Comparison of ENCODE assay signal across 1 cellular context in the genomic region with DNA sequence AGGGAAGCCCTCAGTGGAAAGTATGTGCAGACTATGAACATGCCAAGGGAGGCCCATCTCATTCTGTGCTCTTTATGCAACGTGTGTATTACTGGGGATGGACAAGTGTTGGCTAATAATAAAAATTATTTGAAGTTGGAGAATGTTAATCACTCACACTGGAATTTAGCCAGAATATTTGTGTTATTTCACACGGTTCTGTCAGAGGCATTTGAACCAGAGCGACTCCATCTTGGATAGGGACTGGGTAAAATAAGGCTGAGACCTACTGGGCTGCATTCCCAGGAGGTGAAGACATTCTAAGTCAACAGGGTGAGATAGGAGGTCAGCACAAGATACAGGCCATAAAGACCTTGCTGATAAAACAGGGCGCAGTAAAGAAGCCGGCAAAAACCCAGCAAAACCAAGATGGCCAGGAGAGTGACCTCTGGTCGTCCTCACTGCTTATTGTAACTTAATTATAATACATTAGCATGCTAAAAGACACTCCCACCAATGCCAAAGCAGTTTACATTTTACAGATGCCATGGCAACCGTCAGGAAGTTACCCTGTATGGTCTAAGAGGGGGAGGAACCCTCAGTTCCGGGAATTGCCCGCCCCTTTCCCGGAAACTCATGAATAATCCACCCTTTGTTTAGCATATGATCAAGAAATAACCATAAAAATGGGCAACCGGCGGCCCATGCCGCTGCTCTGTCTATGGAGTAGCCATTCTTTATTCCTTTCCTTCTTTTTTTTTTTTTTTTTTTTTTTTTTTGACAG.
TF ChIP-seq lines count a peak whose summit lies in the region.

No MANE protein-coding gene starts in this region.

TF ChIP-seq in K562, 482 proteins besides CTCF, POLR2A, EP300 and RAD21 (continued from another document and continues in another):
- TF ChIP-seq, protein P1, sequence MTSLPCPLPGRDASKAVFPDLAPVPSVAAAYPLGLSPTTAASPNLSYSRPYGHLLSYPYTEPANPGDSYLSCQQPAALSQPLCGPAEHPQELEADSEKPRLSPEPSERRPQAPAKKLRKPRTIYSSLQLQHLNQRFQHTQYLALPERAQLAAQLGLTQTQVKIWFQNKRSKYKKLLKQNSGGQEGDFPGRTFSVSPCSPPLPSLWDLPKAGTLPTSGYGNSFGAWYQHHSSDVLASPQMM (CRISPR knock-in tag; IDR thresholded peaks at IDR 0.05): peak; percentile 84; the same call in 1 of the 2 replicates
- TF ChIP-seq POLR2B (IDR thresholded peaks at IDR 0.05; ENCODE audit: low read depth, partially characterized antibody): no peak
- no peak for TF ChIP-seq FOXA1 (IDR thresholded peaks at IDR 0.05; ENCODE audit: borderline replicate concordance)
- TF ChIP-seq TFAM (CRISPR knock-in tag; conservative IDR thresholded peaks at IDR 0.05): no peak
- TF ChIP-seq, protein P2, sequence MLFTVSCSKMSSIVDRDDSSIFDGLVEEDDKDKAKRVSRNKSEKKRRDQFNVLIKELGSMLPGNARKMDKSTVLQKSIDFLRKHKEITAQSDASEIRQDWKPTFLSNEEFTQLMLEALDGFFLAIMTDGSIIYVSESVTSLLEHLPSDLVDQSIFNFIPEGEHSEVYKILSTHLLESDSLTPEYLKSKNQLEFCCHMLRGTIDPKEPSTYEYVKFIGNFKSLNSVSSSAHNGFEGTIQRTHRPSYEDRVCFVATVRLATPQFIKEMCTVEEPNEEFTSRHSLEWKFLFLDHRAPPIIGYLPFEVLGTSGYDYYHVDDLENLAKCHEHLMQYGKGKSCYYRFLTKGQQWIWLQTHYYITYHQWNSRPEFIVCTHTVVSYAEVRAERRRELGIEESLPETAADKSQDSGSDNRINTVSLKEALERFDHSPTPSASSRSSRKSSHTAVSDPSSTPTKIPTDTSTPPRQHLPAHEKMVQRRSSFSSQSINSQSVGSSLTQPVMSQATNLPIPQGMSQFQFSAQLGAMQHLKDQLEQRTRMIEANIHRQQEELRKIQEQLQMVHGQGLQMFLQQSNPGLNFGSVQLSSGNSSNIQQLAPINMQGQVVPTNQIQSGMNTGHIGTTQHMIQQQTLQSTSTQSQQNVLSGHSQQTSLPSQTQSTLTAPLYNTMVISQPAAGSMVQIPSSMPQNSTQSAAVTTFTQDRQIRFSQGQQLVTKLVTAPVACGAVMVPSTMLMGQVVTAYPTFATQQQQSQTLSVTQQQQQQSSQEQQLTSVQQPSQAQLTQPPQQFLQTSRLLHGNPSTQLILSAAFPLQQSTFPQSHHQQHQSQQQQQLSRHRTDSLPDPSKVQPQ (CRISPR knock-in tag; IDR thresholded peaks at IDR 0.05; ENCODE audit: borderline replicate concordance): peak; percentile 97
- no peak for TF ChIP-seq MYNN (IDR thresholded peaks at IDR 0.05)
- TF ChIP-seq MYNN (CRISPR knock-in tag; IDR thresholded peaks at IDR 0.05): no peak
- TF ChIP-seq, protein P3, sequence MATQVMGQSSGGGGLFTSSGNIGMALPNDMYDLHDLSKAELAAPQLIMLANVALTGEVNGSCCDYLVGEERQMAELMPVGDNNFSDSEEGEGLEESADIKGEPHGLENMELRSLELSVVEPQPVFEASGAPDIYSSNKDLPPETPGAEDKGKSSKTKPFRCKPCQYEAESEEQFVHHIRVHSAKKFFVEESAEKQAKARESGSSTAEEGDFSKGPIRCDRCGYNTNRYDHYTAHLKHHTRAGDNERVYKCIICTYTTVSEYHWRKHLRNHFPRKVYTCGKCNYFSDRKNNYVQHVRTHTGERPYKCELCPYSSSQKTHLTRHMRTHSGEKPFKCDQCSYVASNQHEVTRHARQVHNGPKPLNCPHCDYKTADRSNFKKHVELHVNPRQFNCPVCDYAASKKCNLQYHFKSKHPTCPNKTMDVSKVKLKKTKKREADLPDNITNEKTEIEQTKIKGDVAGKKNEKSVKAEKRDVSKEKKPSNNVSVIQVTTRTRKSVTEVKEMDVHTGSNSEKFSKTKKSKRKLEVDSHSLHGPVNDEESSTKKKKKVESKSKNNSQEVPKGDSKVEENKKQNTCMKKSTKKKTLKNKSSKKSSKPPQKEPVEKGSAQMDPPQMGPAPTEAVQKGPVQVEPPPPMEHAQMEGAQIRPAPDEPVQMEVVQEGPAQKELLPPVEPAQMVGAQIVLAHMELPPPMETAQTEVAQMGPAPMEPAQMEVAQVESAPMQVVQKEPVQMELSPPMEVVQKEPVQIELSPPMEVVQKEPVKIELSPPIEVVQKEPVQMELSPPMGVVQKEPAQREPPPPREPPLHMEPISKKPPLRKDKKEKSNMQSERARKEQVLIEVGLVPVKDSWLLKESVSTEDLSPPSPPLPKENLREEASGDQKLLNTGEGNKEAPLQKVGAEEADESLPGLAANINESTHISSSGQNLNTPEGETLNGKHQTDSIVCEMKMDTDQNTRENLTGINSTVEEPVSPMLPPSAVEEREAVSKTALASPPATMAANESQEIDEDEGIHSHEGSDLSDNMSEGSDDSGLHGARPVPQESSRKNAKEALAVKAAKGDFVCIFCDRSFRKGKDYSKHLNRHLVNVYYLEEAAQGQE (CRISPR knock-in tag; IDR thresholded peaks at IDR 0.05; ENCODE audit: low read depth): peak; percentile 91
- TF ChIP-seq ZSCAN32 (CRISPR knock-in tag; IDR thresholded peaks at IDR 0.05): peak; percentile 97
- no peak for TF ChIP-seq JUN (IDR thresholded peaks at IDR 0.05; ENCODE audit: borderline replicate concordance, low read depth, low read length)
- TF ChIP-seq JUN (CRISPR knock-in tag; IDR thresholded peaks at IDR 0.05; ENCODE audit: borderline replicate concordance): no peak
- TF ChIP-seq ESRRB (CRISPR knock-in tag; IDR thresholded peaks at IDR 0.05; ENCODE audit: borderline replicate concordance): peak; percentile 97
- TF ChIP-seq, protein P4, sequence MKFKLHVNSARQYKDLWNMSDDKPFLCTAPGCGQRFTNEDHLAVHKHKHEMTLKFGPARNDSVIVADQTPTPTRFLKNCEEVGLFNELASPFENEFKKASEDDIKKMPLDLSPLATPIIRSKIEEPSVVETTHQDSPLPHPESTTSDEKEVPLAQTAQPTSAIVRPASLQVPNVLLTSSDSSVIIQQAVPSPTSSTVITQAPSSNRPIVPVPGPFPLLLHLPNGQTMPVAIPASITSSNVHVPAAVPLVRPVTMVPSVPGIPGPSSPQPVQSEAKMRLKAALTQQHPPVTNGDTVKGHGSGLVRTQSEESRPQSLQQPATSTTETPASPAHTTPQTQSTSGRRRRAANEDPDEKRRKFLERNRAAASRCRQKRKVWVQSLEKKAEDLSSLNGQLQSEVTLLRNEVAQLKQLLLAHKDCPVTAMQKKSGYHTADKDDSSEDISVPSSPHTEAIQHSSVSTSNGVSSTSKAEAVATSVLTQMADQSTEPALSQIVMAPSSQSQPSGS (CRISPR knock-in tag; IDR thresholded peaks at IDR 0.05): no peak
- TF ChIP-seq ZNF76 (CRISPR knock-in tag; IDR thresholded peaks at IDR 0.05; ENCODE audit: borderline replicate concordance): peak; percentile 99
- peak; percentile 92 for TF ChIP-seq ZKSCAN3 (CRISPR knock-in tag; IDR thresholded peaks at IDR 0.05)
- TF ChIP-seq NFIC (IDR thresholded peaks at IDR 0.05): no peak
- no peak for TF ChIP-seq MED1 (CRISPR knock-in tag; IDR thresholded peaks at IDR 0.05; ENCODE audit: borderline replicate concordance)
- TF ChIP-seq NFATC3 (IDR thresholded peaks at IDR 0.05): no peak
- peak; percentile 100 for TF ChIP-seq NR4A1 (CRISPR knock-in tag; IDR thresholded peaks at IDR 0.05)
- peak; percentile 100 for TF ChIP-seq NR4A1 (tag; IDR thresholded peaks at IDR 0.05)
- TF ChIP-seq OTX1 (CRISPR knock-in tag; IDR thresholded peaks at IDR 0.05): peak; percentile 100
- TF ChIP-seq, protein P5, sequence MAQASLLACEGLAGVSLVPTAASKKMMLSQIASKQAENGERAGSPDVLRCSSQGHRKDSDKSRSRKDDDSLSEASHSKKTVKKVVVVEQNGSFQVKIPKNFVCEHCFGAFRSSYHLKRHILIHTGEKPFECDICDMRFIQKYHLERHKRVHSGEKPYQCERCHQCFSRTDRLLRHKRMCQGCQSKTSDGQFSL (CRISPR knock-in tag; IDR thresholded peaks at IDR 0.05): no peak
- TF ChIP-seq, protein P5 (tag; IDR thresholded peaks at IDR 0.05): peak in 1 of 2 experiments; percentile 100; a peak in 2 of 4 replicates
- peak; percentile 100 for TF ChIP-seq DDX20 (tag; IDR thresholded peaks at IDR 0.05; ENCODE audit: low read depth)
- peak; percentile 68 for TF ChIP-seq SNIP1 (IDR thresholded peaks at IDR 0.05; ENCODE audit: low read depth)
- TF ChIP-seq, protein P6, sequence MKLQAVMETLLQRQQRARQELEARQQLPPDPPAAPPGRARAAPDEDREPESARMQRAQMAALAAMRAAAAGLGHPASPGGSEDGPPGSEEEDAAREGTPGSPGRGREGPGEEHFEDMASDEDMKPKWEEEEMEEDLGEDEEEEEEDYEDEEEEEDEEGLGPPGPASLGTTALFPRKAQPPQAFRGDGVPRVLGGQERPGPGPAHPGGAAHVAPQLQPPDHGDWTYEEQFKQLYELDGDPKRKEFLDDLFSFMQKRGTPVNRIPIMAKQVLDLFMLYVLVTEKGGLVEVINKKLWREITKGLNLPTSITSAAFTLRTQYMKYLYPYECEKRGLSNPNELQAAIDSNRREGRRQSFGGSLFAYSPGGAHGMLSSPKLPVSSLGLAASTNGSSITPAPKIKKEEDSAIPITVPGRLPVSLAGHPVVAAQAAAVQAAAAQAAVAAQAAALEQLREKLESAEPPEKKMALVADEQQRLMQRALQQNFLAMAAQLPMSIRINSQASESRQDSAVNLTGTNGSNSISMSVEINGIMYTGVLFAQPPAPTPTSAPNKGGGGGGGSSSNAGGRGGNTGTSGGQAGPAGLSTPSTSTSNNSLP (IDR thresholded peaks at IDR 0.05; ENCODE audit: borderline replicate concordance, low read depth, low read length): no peak
- TF ChIP-seq TBP (optimal IDR thresholded peaks at IDR 0.05; ENCODE audit: low read depth, low read length): no peak
- TF ChIP-seq BACH1 (tag; IDR thresholded peaks at IDR 0.05): peak; percentile 100
- no peak for TF ChIP-seq EWSR1 (IDR thresholded peaks at IDR 0.05; ENCODE audit: borderline replicate concordance, low read depth, partially characterized antibody)
- no peak for TF ChIP-seq BRF1 (IDR thresholded peaks at IDR 0.05; ENCODE audit: borderline replicate concordance, extremely low read depth, insufficient read length)
- TF ChIP-seq ZKSCAN8 (CRISPR knock-in tag; IDR thresholded peaks at IDR 0.05): peak; percentile 99
- TF ChIP-seq SAFB2 (IDR thresholded peaks at IDR 0.05; ENCODE audit: borderline replicate concordance, low read depth, low read length, severe bottlenecking): no peak
- peak; percentile 100 for TF ChIP-seq DMBX1 (CRISPR knock-in tag; IDR thresholded peaks at IDR 0.05; ENCODE audit: borderline replicate concordance)
- TF ChIP-seq GTF2F1 (IDR thresholded peaks at IDR 0.05; ENCODE audit: low read depth, low read length): no peak
- TF ChIP-seq, protein P7, sequence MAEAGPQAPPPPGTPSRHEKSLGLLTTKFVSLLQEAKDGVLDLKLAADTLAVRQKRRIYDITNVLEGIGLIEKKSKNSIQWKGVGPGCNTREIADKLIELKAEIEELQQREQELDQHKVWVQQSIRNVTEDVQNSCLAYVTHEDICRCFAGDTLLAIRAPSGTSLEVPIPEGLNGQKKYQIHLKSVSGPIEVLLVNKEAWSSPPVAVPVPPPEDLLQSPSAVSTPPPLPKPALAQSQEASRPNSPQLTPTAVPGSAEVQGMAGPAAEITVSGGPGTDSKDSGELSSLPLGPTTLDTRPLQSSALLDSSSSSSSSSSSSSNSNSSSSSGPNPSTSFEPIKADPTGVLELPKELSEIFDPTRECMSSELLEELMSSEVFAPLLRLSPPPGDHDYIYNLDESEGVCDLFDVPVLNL (CRISPR knock-in tag; IDR thresholded peaks at IDR 0.05; ENCODE audit: low read depth): no peak
- peak; percentile 99 for TF ChIP-seq ZNF561 (CRISPR knock-in tag; conservative IDR thresholded peaks at IDR 0.05)
- TF ChIP-seq PCBP2 (IDR thresholded peaks at IDR 0.05; ENCODE audit: low read depth, low read length, poor library complexity, severe bottlenecking): no peak
- TF ChIP-seq, protein P8, sequence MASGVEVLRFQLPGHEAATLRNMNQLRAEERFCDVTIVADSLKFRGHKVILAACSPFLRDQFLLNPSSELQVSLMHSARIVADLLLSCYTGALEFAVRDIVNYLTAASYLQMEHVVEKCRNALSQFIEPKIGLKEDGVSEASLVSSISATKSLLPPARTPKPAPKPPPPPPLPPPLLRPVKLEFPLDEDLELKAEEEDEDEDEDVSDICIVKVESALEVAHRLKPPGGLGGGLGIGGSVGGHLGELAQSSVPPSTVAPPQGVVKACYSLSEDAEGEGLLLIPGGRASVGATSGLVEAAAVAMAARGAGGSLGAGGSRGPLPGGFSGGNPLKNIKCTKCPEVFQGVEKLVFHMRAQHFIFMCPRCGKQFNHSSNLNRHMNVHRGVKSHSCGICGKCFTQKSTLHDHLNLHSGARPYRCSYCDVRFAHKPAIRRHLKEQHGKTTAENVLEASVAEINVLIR (CRISPR knock-in tag; IDR thresholded peaks at IDR 0.05): peak; percentile 96
- TF ChIP-seq, protein P9, sequence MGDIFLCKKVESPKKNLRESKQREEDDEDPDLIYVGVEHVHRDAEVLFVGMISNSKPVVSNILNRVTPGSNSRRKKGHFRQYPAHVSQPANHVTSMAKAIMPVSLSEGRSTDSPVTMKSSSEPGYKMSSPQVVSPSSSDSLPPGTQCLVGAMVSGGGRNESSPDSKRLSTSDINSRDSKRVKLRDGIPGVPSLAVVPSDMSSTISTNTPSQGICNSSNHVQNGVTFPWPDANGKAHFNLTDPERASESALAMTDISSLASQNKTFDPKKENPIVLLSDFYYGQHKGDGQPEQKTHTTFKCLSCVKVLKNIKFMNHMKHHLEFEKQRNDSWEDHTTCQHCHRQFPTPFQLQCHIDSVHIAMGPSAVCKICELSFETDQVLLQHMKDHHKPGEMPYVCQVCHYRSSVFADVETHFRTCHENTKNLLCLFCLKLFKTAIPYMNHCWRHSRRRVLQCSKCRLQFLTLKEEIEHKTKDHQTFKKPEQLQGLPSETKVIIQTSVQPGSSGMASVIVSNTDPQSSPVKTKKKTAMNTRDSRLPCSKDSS (IDR thresholded peaks at IDR 0.05; ENCODE audit: low read depth, partially characterized antibody): no peak
- TF ChIP-seq POLR2H (tag; IDR thresholded peaks at IDR 0.05; ENCODE audit: low read depth): peak; percentile 95
- no peak for TF ChIP-seq ZNF143 (CRISPR knock-in tag; IDR thresholded peaks at IDR 0.05)
- TF ChIP-seq FIP1L1 (IDR thresholded peaks at IDR 0.05; ENCODE audit: low read depth, low read length, poor library complexity, severe bottlenecking): no peak
- TF ChIP-seq, protein P10, sequence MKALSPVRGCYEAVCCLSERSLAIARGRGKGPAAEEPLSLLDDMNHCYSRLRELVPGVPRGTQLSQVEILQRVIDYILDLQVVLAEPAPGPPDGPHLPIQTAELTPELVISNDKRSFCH (CRISPR knock-in tag; IDR thresholded peaks at IDR 0.05): peak; percentile 99
- TF ChIP-seq, protein P10 (tag; IDR thresholded peaks at IDR 0.05): peak; percentile 100
- TF ChIP-seq LCOR (CRISPR knock-in tag; IDR thresholded peaks at IDR 0.05): no peak
